ENCODE assay signal across 8 cellular contexts in genomic region chr14:26598081-26598671, GRCh38. TPM values are rescaled to one million over a fixed set of nuclear protein-coding genes. Genes with fewer than 3 reads are reported as not detected.
DNase-seq lines count a peak whose midpoint lies in the region; ATAC-seq lines count a peak whose summit lies in the region.

No MANE protein-coding gene starts in this region.

- DNase-seq in DMS153 (lab: John Stamatoyannopoulos, UW) (peak; percentile 91), SHP77 (lab: John Stamatoyannopoulos, UW) (peak; percentile 96 to 98), cortex of kidney (lab: John Stamatoyannopoulos, UW) (peak; percentile 18), kidney tubule cell (ENCODE audit: low spot score) (peak; percentile 85), smooth muscle cell of the brain vasculature (ENCODE audit: low read depth, low spot score) (peak; percentile 44)

- WGBS in HUES64, result under 1% methylated on average over 52 of the region's 54 CpGs

- H3K9me3 ChIP-seq in HUES64 (ENCODE audit: insufficient read depth, low read depth, low read length), result no peaks in the 10 kb centered on the region

- H3K4me3 ChIP-seq in HUES64 (ENCODE audit: low read length), result peak overlapping the region; percentile 98

- ATAC-seq in GM21528 (IDR thresholded peaks at IDR 0.05; ENCODE audit: low FRiP score, unreplicated experiment) (no peak), GM21447 (IDR thresholded peaks at IDR 0.05; ENCODE audit: unreplicated experiment) (no peak)

- no peaks in the 10 kb centered on the region for H3K36me3 ChIP-seq in HUES64 (ENCODE audit: insufficient read depth, low read length)

- H3K9ac ChIP-seq in HUES64 (ENCODE audit: low read depth, low read length), result peak overlapping the region; percentile 75; the same call in 1 of the 2 replicates

- peaks cover 23% of the 10 kb centered on the region for H3K4me1 ChIP-seq in HUES64 (ENCODE audit: insufficient read depth, low read length)

- peaks cover 14% of the 10 kb centered on the region; the same call in 1 of the 2 replicates for H3K27me3 ChIP-seq in HUES64 (ENCODE audit: insufficient read depth, low read length)

- H3K27ac ChIP-seq in HUES64 (ENCODE audit: low read depth, low read length), result peak overlapping the region; percentile 81

RNA-seq across cellular contexts. Expression of gene NOVA1, which starts 0.3 kb away (rescaled TPM):
- polyA plus RNA-seq in HUES64 (2013, experiment 1 of 2), result 13.8 TPM
- polyA plus RNA-seq in HUES64 (2013, experiment 2 of 2), result 21.6 TPM

Comparison
In these comparisons a context has a peak if more than half of its experiments do, and no peak if none do; other contexts are left out.
1. DNase-seq: peak in every context shown above with its lines; median percentile 97 in SHP77; 91 in DMS153; 85 in kidney tubule cell; 44 in smooth muscle cell of the brain vasculature; 18 in cortex of kidney.